ENCODE assay signal across 30 cellular contexts in the genomic region with DNA sequence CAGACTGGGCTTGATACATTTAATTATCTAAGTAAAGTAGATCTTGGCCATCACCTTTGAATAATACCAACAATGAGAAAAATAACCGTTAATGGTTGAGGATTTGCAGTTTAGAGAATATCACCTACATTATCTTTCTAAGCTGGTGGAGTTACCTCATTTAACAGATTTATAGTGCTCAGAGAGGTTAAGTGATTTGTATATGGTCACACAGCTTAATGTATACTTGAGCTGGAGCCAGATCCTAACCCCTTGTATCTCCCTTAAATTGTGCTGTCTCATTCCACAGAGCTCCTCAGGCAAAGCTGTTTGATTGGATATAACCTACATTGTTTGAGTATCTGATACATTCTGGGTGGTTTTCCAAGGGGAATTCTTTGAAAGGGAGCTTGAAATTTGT. TPM values are rescaled to one million over a fixed set of nuclear protein-coding genes. Genes with fewer than 3 reads are reported as not detected.
"Had no signal": no experiment of that assay in that cellular context is flagged by ENCODE, and none has a peak within 500 bp of the region (broad histone marks: within the 10 kb centered on the region; RNA-seq: fewer than 3 reads in every experiment).

No MANE protein-coding gene starts in this region.

- ATAC-seq: naive thymus-derived CD4-positive, alpha-beta T cell; natural killer cell; pancreas; psoas muscle; right cardiac atrium; right lobe of liver; stimulated activated memory B cell treated with anti-CD40 and anti-IgM and Interleukin-4, amounts not matched to agents 10 μg/mL and 1 μg/mL and 100 μg/mL, for 72 hours; stimulated activated naive CD8-positive, alpha-beta T cell treated with anti-CD3 and anti-CD28 coated beads, Interleukin-15, amount 100 ng/mL, for 72 hours; stimulated activated naive CD8-positive, alpha-beta T cell treated with anti-CD3 and anti-CD28 coated beads, Interleukin-15, Interleukin-2, amounts not matched to agents 100 U/mL and 50 U/mL, for 24 hours; upper lobe of right lung had no signal

- H3K27me3 Mint-ChIP-seq: naive thymus-derived CD4-positive, alpha-beta T cell; stimulated activated memory B cell treated with anti-CD40 and anti-IgM and Interleukin-4, amounts not matched to agents 10 μg/mL and 1 μg/mL and 100 μg/mL, for 72 hours; stimulated activated naive CD8-positive, alpha-beta T cell treated with anti-CD3 and anti-CD28 coated beads, Interleukin-15, amount 100 ng/mL, for 72 hours had no signal

- H3K27ac ChIP-seq: neural progenitor cell, pancreas, psoas muscle, right lobe of liver, sigmoid colon, suprapubic skin, testis, tibial artery, transverse colon, upper lobe of right lung, uterus had no signal

- DNase-seq: naive thymus-derived CD4-positive, alpha-beta T cell; natural killer cell; occipital lobe; pancreas; psoas muscle; right cardiac atrium; right lobe of liver; sigmoid colon; small intestine; stimulated activated CD4-positive, alpha-beta T cell treated with anti-CD3 and anti-CD28 coated beads, Interleukin-15, amount 100 ng/mL, for 24 hours; stimulated activated CD4-positive, alpha-beta T cell treated with anti-CD3 and anti-CD28 coated beads, Interleukin-2, amount 100 ng/mL, for 24 hours; stimulated activated CD4-positive, alpha-beta T cell treated with anti-CD3 and anti-CD28 coated beads, Interleukin-2, amount 100 ng/mL, for 48 hours; stimulated activated CD4-positive, alpha-beta T cell treated with anti-CD3 and anti-CD28 coated beads, Interleukin-4, amount 100 ng/mL, for 24 hours; stimulated activated naive CD4-positive, alpha-beta T cell; stimulated activated naive CD8-positive, alpha-beta T cell treated with anti-CD3 and anti-CD28 coated beads, Interleukin-15, amount 100 ng/mL, for 72 hours; stimulated activated naive CD8-positive, alpha-beta T cell treated with anti-CD3 and anti-CD28 coated beads, Interleukin-15, Interleukin-2, amounts not matched to agents 100 U/mL and 50 U/mL, for 24 hours; substantia nigra; testis; tibial artery; transverse colon; upper lobe of right lung; uterus had no signal

- H3K36me3 ChIP-seq: neural progenitor cell, pancreas, right lobe of liver, sigmoid colon, suprapubic skin, tibial artery, transverse colon, upper lobe of right lung, uterus had no signal

- H3K4me3 ChIP-seq: neural progenitor cell, pancreas, psoas muscle, right lobe of liver, sigmoid colon, suprapubic skin, testis, tibial artery, transverse colon, upper lobe of right lung, uterus had no signal

- H3K36me3 Mint-ChIP-seq: natural killer cell, neural progenitor cell, type B pancreatic cell had no signal

- H2AFZ ChIP-seq: neural progenitor cell had no signal

- H3K9me3 ChIP-seq: pancreas, psoas muscle, right lobe of liver, sigmoid colon, suprapubic skin, testis, tibial artery, transverse colon, upper lobe of right lung, uterus had no signal

- H3K27me3 ChIP-seq: neural progenitor cell, pancreas, right lobe of liver, sigmoid colon, suprapubic skin, testis, tibial artery, transverse colon, upper lobe of right lung, uterus had no signal

- H3K4me1 Mint-ChIP-seq: neural progenitor cell had no signal

- FAIRE-seq: pancreas, small intestine had no signal

- H3K4me1 ChIP-seq: pancreas, psoas muscle, right lobe of liver, sigmoid colon, testis, tibial artery, transverse colon, upper lobe of right lung, uterus had no signal

- H3K9ac ChIP-seq: neural progenitor cell had no signal

- H3K4me2 ChIP-seq: neural progenitor cell had no signal

- H3K9me3 Mint-ChIP-seq: naive thymus-derived CD4-positive, alpha-beta T cell; natural killer cell; nephron; neural progenitor cell; stimulated activated memory B cell treated with anti-CD40 and anti-IgM and Interleukin-4, amounts not matched to agents 10 μg/mL and 1 μg/mL and 100 μg/mL, for 72 hours; stimulated activated naive CD8-positive, alpha-beta T cell treated with anti-CD3 and anti-CD28 coated beads, Interleukin-15, amount 100 ng/mL, for 72 hours; type B pancreatic cell had no signal

- H3K4me3 Mint-ChIP-seq: naive thymus-derived CD4-positive, alpha-beta T cell; natural killer cell; nephron; neural progenitor cell; stimulated activated memory B cell treated with anti-CD40 and anti-IgM and Interleukin-4, amounts not matched to agents 10 μg/mL and 1 μg/mL and 100 μg/mL, for 72 hours; stimulated activated naive CD8-positive, alpha-beta T cell treated with anti-CD3 and anti-CD28 coated beads, Interleukin-15, amount 100 ng/mL, for 72 hours; type B pancreatic cell had no signal

- H3K27ac Mint-ChIP-seq: natural killer cell; nephron; progenitor cell of endocrine pancreas; stimulated activated memory B cell treated with anti-CD40 and anti-IgM and Interleukin-4, amounts not matched to agents 10 μg/mL and 1 μg/mL and 100 μg/mL, for 72 hours; type B pancreatic cell had no signal

RNA-seq across cellular contexts. Expression of gene INSYN2B, which starts 57.8 kb away (rescaled TPM):
- total RNA-seq: naive thymus-derived CD4-positive, alpha-beta T cell; natural killer cell; pancreas; psoas muscle; skeletal muscle tissue; transverse colon had no signal
- polyA plus RNA-seq: thymus had no signal
